2 cellular contexts compared by ENCODE assay signal in the genomic region with DNA sequence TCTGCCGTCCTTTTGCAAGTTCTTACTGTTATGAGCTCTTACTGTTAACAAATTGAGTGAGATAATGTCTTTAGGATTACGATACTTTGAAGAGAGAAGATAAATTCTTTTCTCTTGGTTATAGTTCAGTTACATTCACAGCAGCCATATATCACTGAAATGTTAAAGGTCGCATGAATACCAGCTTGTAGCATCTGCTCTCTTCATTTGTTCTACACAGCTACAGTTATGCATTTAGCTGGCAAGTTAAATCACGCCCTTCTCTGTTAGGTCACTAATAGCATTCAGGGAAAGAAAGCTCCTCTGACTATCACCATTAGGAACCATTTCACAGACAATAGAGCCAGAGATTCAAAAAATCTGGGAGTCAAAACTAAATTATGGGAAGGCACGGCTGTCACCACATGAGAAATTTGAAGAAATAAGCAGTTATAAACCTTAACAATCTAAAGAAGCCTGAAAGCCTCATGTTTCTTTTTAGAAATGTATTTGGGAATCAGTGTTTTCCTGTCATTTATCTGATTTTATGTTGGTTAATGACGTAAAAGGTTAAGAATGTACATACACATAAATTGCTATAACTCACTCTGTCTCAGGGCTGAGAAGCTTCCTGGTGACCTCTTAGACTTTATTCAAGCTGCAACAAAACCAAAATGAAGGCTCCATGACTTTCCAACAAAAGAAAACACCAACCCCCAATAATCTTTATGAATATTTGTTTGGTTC.
TF ChIP-seq lines count a peak whose summit lies in the region.

No MANE protein-coding gene starts in this region.

TF ChIP-seq in HEK293T, 16 proteins besides CTCF, POLR2A, EP300 and RAD21 (continued from another document):
- TF ChIP-seq, protein P1, sequence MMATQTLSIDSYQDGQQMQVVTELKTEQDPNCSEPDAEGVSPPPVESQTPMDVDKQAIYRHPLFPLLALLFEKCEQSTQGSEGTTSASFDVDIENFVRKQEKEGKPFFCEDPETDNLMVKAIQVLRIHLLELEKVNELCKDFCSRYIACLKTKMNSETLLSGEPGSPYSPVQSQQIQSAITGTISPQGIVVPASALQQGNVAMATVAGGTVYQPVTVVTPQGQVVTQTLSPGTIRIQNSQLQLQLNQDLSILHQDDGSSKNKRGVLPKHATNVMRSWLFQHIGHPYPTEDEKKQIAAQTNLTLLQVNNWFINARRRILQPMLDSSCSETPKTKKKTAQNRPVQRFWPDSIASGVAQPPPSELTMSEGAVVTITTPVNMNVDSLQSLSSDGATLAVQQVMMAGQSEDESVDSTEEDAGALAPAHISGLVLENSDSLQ (IDR thresholded peaks at IDR 0.05): peak; percentile 1; the same call in 1 of the 2 replicates
- TF ChIP-seq CTBP1 (IDR thresholded peaks at IDR 0.05; ENCODE audit: borderline replicate concordance) (no peak), ZNF384 (IDR thresholded peaks at IDR 0.05) (no peak), NFRKB (IDR thresholded peaks at IDR 0.05) (no peak), L3MBTL2 (conservative IDR thresholded peaks at IDR 0.05) (no peak), ELF4 (IDR thresholded peaks at IDR 0.05) (no peak)
TF ChIP-seq in HEK293T: peak in this region for 1.

TF ChIP-seq in H1, 55 proteins besides CTCF, POLR2A, EP300 and RAD21 (continued from another document):
- TF ChIP-seq GTF2F1 (IDR thresholded peaks at IDR 0.05; ENCODE audit: borderline replicate concordance, low read depth, low read length) (no peak), EZH2 (IDR thresholded peaks at IDR 0.05; ENCODE audit: low read depth, low read length, severe bottlenecking) (no peak), JUN (IDR thresholded peaks at IDR 0.05; ENCODE audit: low read depth, low read length) (no peak)
TF ChIP-seq in H1: peak in this region for 0.
